In the genomic region with DNA sequence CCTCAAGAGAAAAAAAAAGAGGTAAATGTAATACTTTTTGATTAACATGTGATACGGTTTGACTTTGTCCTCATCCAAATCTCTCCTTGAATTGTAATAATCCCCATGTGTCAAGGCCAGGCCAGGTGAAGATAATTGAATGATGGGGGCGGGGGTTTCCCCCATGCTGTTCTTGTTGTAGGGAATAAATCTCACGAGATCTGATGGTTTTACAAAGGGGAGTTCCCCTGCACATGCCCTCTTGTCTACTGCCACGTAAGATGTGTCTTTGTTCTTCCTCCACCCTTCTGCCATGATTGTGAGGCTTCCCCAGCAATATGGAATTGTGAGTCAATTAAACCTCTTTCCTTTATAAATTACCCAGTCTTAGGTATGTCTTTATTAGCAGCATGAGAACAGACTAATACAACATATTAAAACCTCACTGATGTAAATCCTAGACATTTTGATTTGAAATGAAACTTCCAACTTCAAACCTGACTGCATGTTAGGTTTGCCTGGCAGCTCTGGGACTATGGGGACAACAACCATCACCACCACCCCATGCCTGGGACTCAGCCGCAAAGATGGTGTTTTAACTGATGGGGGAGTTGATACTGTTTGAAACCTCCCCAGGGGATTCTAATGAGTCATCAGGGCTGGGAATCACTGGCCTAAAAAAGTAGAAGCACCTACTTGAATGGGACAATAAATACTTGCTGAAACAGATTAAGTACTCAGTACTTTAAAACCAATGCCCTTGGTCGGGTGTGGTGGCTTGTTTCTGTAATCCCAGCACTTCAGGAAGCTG, we compare ENCODE assay signal across 13 cellular contexts. TPM values are rescaled to one million over a fixed set of nuclear protein-coding genes. Genes with fewer than 3 reads are reported as not detected.
DNase-seq lines count a peak whose midpoint lies in the region; ATAC-seq, FAIRE-seq and TF ChIP-seq lines count a peak whose summit lies in the region.
"Had no signal": no experiment of that assay in that cellular context is flagged by ENCODE, and none has a peak within 500 bp of the region (broad histone marks: within the 10 kb centered on the region; RNA-seq: fewer than 3 reads in every experiment).

No MANE protein-coding gene starts in this region.

- no peak overlapping the region for H3K4me2 ChIP-seq in OCI-LY7 (ENCODE audit: low read length)

- ATAC-seq in HG03378 (IDR thresholded peaks at IDR 0.05; ENCODE audit: unreplicated experiment) (peak; percentile 73), Right ventricle myocardium inferior (no peak)
- ATAC-seq: PC-3 had no signal

- DNase-seq in activated CD4-positive, alpha-beta T cell treated with anti-CD3 and anti-CD28 coated beads for 4 hours, result peak; percentile 34 to 52
- DNase-seq in activated CD4-positive, alpha-beta T cell treated with anti-CD3 and anti-CD28 coated beads for 1 hour, result no peak
- DNase-seq in bronchial epithelial cell (ENCODE audit: low read depth) (peak; percentile 33), Right ventricle myocardium inferior (ENCODE audit: missing footprints) (no peak), OCI-LY7 (ENCODE audit: low spot score) (no peak)
- peak; percentile 21 to 24 for DNase-seq in stimulated activated CD8-positive, alpha-beta memory T cell treated with anti-CD3 and anti-CD28 coated beads, Interleukin-7, amount 100 ng/mL, for 4 hours (ENCODE audit: low read depth in 2 of 2)
- DNase-seq in activated T-helper 2 cell treated with anti-CD3 and anti-CD28 coated beads, Interferon-gamma antibody, Interleukin-2, Interleukin-4, amounts not matched to agents 10 μg/mL and 5 μg/mL and 100 μg/mL, durations not matched to agents 14 hours and 24 hours and 36 hours (ENCODE audit: low spot score), result no peak
- DNase-seq: ACHN, occipital lobe, PC-3 had no signal

- no peak overlapping the region for H2AFZ ChIP-seq in OCI-LY7 (ENCODE audit: low read length)

- H3K4me1 Mint-ChIP-seq in activated T-helper 2 cell treated with anti-CD3 and anti-CD28 coated beads, Interferon-gamma antibody, Interleukin-2, Interleukin-4, amounts not matched to agents 10 μg/mL and 5 μg/mL and 100 μg/mL, durations not matched to agents 14 hours and 24 hours and 36 hours (ENCODE audit: low read depth), result peaks cover 5% of the 10 kb centered on the region

- CTCF ChIA-PET in OCI-LY7 (lab: Charles Lee; ENCODE audit: unreplicated experiment), result no interaction called here

- FAIRE-seq in bronchial epithelial cell (lab: Jason Lieb, UNC), result no peak
- FAIRE-seq: TTC549 had no signal

- H3K27ac Mint-ChIP-seq in activated T-helper 2 cell treated with anti-CD3 and anti-CD28 coated beads, Interferon-gamma antibody, Interleukin-2, Interleukin-4, amounts not matched to agents 10 μg/mL and 5 μg/mL and 100 μg/mL, durations not matched to agents 14 hours and 24 hours and 36 hours, result no peak overlapping the region

- POLR2A ChIA-PET in OCI-LY7 (lab: Charles Lee), result no interaction called here

- no peaks in the 10 kb centered on the region for H3K36me3 ChIP-seq in bronchial epithelial cell (ENCODE audit: control insufficient read depth, insufficient read depth, low read length)
- no peaks in the 10 kb centered on the region for H3K36me3 ChIP-seq in OCI-LY7 (ENCODE audit: insufficient read depth, low read length)

- no peaks in the 10 kb centered on the region for H3K79me2 ChIP-seq in OCI-LY7 (ENCODE audit: insufficient read depth, low read depth, low read length)

- BruUV-seq in OCI-LY7 (replicated peaks; lab: Mats Ljungman, UMichigan), result no TSS peak

- no peak overlapping the region for H3K4me3 Mint-ChIP-seq in activated T-helper 2 cell treated with anti-CD3 and anti-CD28 coated beads, Interferon-gamma antibody, Interleukin-2, Interleukin-4, amounts not matched to agents 10 μg/mL and 5 μg/mL and 100 μg/mL, durations not matched to agents 14 hours and 24 hours and 36 hours (ENCODE audit: low read depth)

- no peaks in the 10 kb centered on the region for H3K9me3 ChIP-seq in OCI-LY7 (ENCODE audit: low read length)

- no peaks in the 10 kb centered on the region for H3K9me3 Mint-ChIP-seq in activated T-helper 2 cell treated with anti-CD3 and anti-CD28 coated beads, Interferon-gamma antibody, Interleukin-2, Interleukin-4, amounts not matched to agents 10 μg/mL and 5 μg/mL and 100 μg/mL, durations not matched to agents 14 hours and 24 hours and 36 hours

- intact Hi-C loops in activated T-helper 2 cell treated with anti-CD3 and anti-CD28 coated beads, Interferon-gamma antibody, Interleukin-2, Interleukin-4, amounts not matched to agents 10 μg/mL and 5 μg/mL and 100 μg/mL, durations not matched to agents 14 hours and 24 hours and 36 hours (cut with micrococcal nuclease), result no loop called here
- intact Hi-C loops in Right ventricle myocardium inferior (cut with DNase I) (no loop called here), OCI-LY7 (cut with micrococcal nuclease; ENCODE audit: unreplicated experiment) (no loop called here)

- H3K4me3 ChIP-seq in bronchial epithelial cell (ENCODE audit: low read depth, low read length), result no peak overlapping the region
- no peak overlapping the region for H3K4me3 ChIP-seq in OCI-LY7 (ENCODE audit: low read depth, low read length, poor library complexity, severe bottlenecking)

- TF ChIP-seq CTCF in bronchial epithelial cell (IDR thresholded peaks at IDR 0.05; ENCODE audit: insufficient read depth, low read length, severe bottlenecking) (no peak), OCI-LY7 (conservative IDR thresholded peaks at IDR 0.05; ENCODE audit: low read length) (no peak)

- no peaks in the 10 kb centered on the region for H3K9me2 ChIP-seq in OCI-LY7 (ENCODE audit: insufficient read depth, low read length)

- H3K27me3 Mint-ChIP-seq in activated T-helper 2 cell treated with anti-CD3 and anti-CD28 coated beads, Interferon-gamma antibody, Interleukin-2, Interleukin-4, amounts not matched to agents 10 μg/mL and 5 μg/mL and 100 μg/mL, durations not matched to agents 14 hours and 24 hours and 36 hours (ENCODE audit: low read depth), result peaks cover 22% of the 10 kb centered on the region

- no peak overlapping the region for H3K27ac ChIP-seq in OCI-LY7 (ENCODE audit: low read depth, low read length, poor library complexity, severe bottlenecking)
- H3K27ac ChIP-seq: HL-60 had no signal

- H3K27me3 ChIP-seq in bronchial epithelial cell (ENCODE audit: control insufficient read depth, insufficient read depth, low read length), result no peaks in the 10 kb centered on the region

- H3K36me3 Mint-ChIP-seq in activated T-helper 2 cell treated with anti-CD3 and anti-CD28 coated beads, Interferon-gamma antibody, Interleukin-2, Interleukin-4, amounts not matched to agents 10 μg/mL and 5 μg/mL and 100 μg/mL, durations not matched to agents 14 hours and 24 hours and 36 hours (ENCODE audit: low read depth), result no peaks in the 10 kb centered on the region

- no peaks in the 10 kb centered on the region for H3K4me1 ChIP-seq in OCI-LY7 (ENCODE audit: insufficient read depth, low read length, poor library complexity, severe bottlenecking)

- no peaks in the 10 kb centered on the region for H4K20me1 ChIP-seq in OCI-LY7 (ENCODE audit: insufficient read depth, low read length)

RNA-seq across cellular contexts. Expression of gene BACH1, which starts 32.8 kb away (rescaled TPM):
- 60.9 and 97.7 TPM in 2 replicates for total RNA-seq in bronchial epithelial cell
- total RNA-seq in activated T-helper 2 cell treated with anti-CD3 and anti-CD28 coated beads, Interferon-gamma antibody, Interleukin-2, Interleukin-4, amounts not matched to agents 10 μg/mL and 5 μg/mL and 100 μg/mL, durations not matched to agents 14 hours and 24 hours and 36 hours, result 35.2 and 37.9 TPM in 2 replicates
- 35.5 TPM for total RNA-seq in Right ventricle myocardium inferior
- 18.6 and 19.1 TPM in 2 replicates for total RNA-seq in OCI-LY7 (2014; rRNA removed; shearing (Covaris generic))
- total RNA-seq in OCI-LY7 (2022), result 37.2 and 38.4 TPM in 2 replicates

Comparison
In these comparisons a context has a peak if more than half of its experiments do, and no peak if none do; other contexts are left out.
1. DNase-seq: peak in activated CD4-positive, alpha-beta T cell treated with anti-CD3 and anti-CD28 coated beads for 4 hours (2 of 2), bronchial epithelial cell (single experiment) and stimulated activated CD8-positive, alpha-beta memory T cell treated with anti-CD3 and anti-CD28 coated beads, Interleukin-7, amount 100 ng/mL, for 4 hours (2 of 2); none in activated CD4-positive, alpha-beta T cell treated with anti-CD3 and anti-CD28 coated beads for 1 hour (single experiment), activated T-helper 2 cell treated with anti-CD3 and anti-CD28 coated beads, Interferon-gamma antibody, Interleukin-2, Interleukin-4, amounts not matched to agents 10 μg/mL and 5 μg/mL and 100 μg/mL, durations not matched to agents 14 hours and 24 hours and 36 hours (single experiment), Right ventricle myocardium inferior (single experiment) and OCI-LY7 (single experiment).